ENCODE assay signal across 13 cellular contexts in genomic region chr17:62188713-62189112, GRCh38.
DNase-seq lines count a peak whose midpoint lies in the region; ATAC-seq and TF ChIP-seq lines count a peak whose summit lies in the region.
"Had no signal": no experiment of that assay in that cellular context is flagged by ENCODE, and none has a peak within 500 bp of the region (broad histone marks: within the 10 kb centered on the region; RNA-seq: fewer than 3 reads in every experiment).

No MANE protein-coding gene starts in this region.

- no peak overlapping the region for H2AK5ac ChIP-seq in mesendoderm (ENCODE audit: low read length)

- H3K4ac ChIP-seq in mesendoderm (ENCODE audit: low read depth, low read length), result no peak overlapping the region

- no peaks in the 10 kb centered on the region for H3K27me3 ChIP-seq in mammary epithelial cell (ENCODE audit: insufficient read depth, low read length)
- H3K27me3 ChIP-seq in mucosa of rectum (ENCODE audit: control insufficient read depth in 2 of 2, insufficient read depth in 2 of 2, low read length in 2 of 2), result no peaks in the 10 kb centered on the region
- H3K27me3 ChIP-seq in mesendoderm (ENCODE audit: insufficient read depth, low read length, poor library complexity), result no peaks in the 10 kb centered on the region
- no peaks in the 10 kb centered on the region for H3K27me3 ChIP-seq in Karpas-422 (ENCODE audit: low read length)
- H3K27me3 ChIP-seq: adrenal gland, testis had no signal

- no peak overlapping the region for H3K18ac ChIP-seq in mesendoderm (ENCODE audit: low read length)

- H2AFZ ChIP-seq in mammary epithelial cell (ENCODE audit: low read depth, low read length) (no peak overlapping the region), Karpas-422 (ENCODE audit: low read length) (no peak overlapping the region)

- H2BK15ac ChIP-seq in mesendoderm (replicated peaks; ENCODE audit: low read depth), result no peak overlapping the region

- H3K79me1 ChIP-seq in mesendoderm (ENCODE audit: low read length), result no peaks in the 10 kb centered on the region

- no peak for ATAC-seq in HG03469 (IDR thresholded peaks at IDR 0.05; ENCODE audit: unreplicated experiment)
- ATAC-seq: activated CD8-positive, alpha-beta T cell treated with anti-CD3 and anti-CD28 coated beads for 36 hours; psoas muscle had no signal

- dilution Hi-C loops in mammary epithelial cell (cut with HindIII; ENCODE audit: low sequenced_read_pairs), result no loop called here

- H3K27ac ChIP-seq in mammary epithelial cell (ENCODE audit: insufficient read depth, low read depth, low read length) (no peak overlapping the region), mucosa of rectum (ENCODE audit: low read depth in 2 of 2, low read length in 2 of 2) (peak overlapping the region; percentile 62 to 75), mesendoderm (ENCODE audit: low read depth, low read length) (no peak overlapping the region), Karpas-422 (ENCODE audit: low read length) (no peak overlapping the region)
- H3K27ac ChIP-seq: adrenal gland, psoas muscle, testis had no signal

- intact Hi-C loops in mammary epithelial cell (cut with micrococcal nuclease), result no loop called here

- DNase-seq in DMS53 (lab: John Stamatoyannopoulos, UW) (peak; percentile 85), NCI-H226 (peak; percentile 33), mammary epithelial cell (peak; percentile 52), amniotic stem cell (lab: John Stamatoyannopoulos, UW) (no peak), mesendoderm (no peak), Karpas-422 (no peak)
- DNase-seq: activated CD8-positive, alpha-beta T cell treated with anti-CD3 and anti-CD28 coated beads for 36 hours; adrenal gland; cerebellar nuclear complex; psoas muscle; testis had no signal

- CTCF ChIA-PET in mammary epithelial cell (lab: Charles Lee; ENCODE audit: low non-redundant PET), result no interaction called here

- H3K4me3 ChIP-seq in mammary epithelial cell (replicated peaks in 1 of 3; ENCODE audit: insufficient read depth in 1 of 3, low read depth in 2 of 3, low read length in 3 of 3), result no peak overlapping the region
- H3K4me3 ChIP-seq in mucosa of rectum (ENCODE audit: low read length in 2 of 2), result peak overlapping the region; percentile 22 to 41
- H3K4me3 ChIP-seq in mesendoderm (ENCODE audit: low read length), result no peak overlapping the region
- H3K4me3 ChIP-seq in Karpas-422 (ENCODE audit: low read length), result no peak overlapping the region
- H3K4me3 ChIP-seq: adrenal gland, psoas muscle, testis had no signal

- H3K9me2 ChIP-seq in Karpas-422 (replicated peaks; ENCODE audit: insufficient read depth, low read length), result no peaks in the 10 kb centered on the region

- no peaks in the 10 kb centered on the region for H3K36me3 ChIP-seq in mammary epithelial cell (ENCODE audit: insufficient read depth, low read length)
- no peaks in the 10 kb centered on the region for H3K36me3 ChIP-seq in mucosa of rectum (ENCODE audit: control insufficient read depth in 2 of 2, insufficient read depth in 2 of 2, low read length in 2 of 2)
- no peaks in the 10 kb centered on the region for H3K36me3 ChIP-seq in mesendoderm (ENCODE audit: control insufficient read depth, insufficient read depth, low read length)
- H3K36me3 ChIP-seq in Karpas-422 (ENCODE audit: insufficient read depth, low read length), result no peaks in the 10 kb centered on the region
- H3K36me3 ChIP-seq: adrenal gland had no signal

- H2BK120ac ChIP-seq in mesendoderm (ENCODE audit: low read depth, low read length), result no peak overlapping the region

- no peak for TF ChIP-seq CTCF in mammary epithelial cell (conservative IDR thresholded peaks at IDR 0.05 in 1 of 2, IDR thresholded peaks at IDR 0.05 in 1 of 2; ENCODE audit: extremely low read depth in 1 of 2, insufficient read depth in 1 of 2, low read depth in 1 of 2, low read length in 2 of 2)

- in situ Hi-C loops in mammary epithelial cell (cut with MboI; ENCODE audit: low sequenced_read_pairs in 2 of 2), result no loop called here

- H3K23ac ChIP-seq in mesendoderm (ENCODE audit: low read length), result no peak overlapping the region

- H3K79me2 ChIP-seq in mammary epithelial cell (ENCODE audit: insufficient read depth, low read length) (no peaks in the 10 kb centered on the region), mesendoderm (ENCODE audit: control insufficient read depth, insufficient read depth, low read length) (no peaks in the 10 kb centered on the region), Karpas-422 (ENCODE audit: low read length) (no peaks in the 10 kb centered on the region)

- H2BK5ac ChIP-seq in mesendoderm (ENCODE audit: low read length), result no peak overlapping the region

- H3K56ac ChIP-seq in mesendoderm (ENCODE audit: low read length), result no peak overlapping the region

- H4K8ac ChIP-seq in mesendoderm (ENCODE audit: low read depth, low read length), result no peak overlapping the region

- H3K4me1 ChIP-seq in mammary epithelial cell (ENCODE audit: insufficient read depth, low read length) (no peaks in the 10 kb centered on the region), mucosa of rectum (ENCODE audit: control insufficient read depth in 2 of 2, insufficient read depth in 2 of 2, low read length in 2 of 2) (peaks cover 6 to 14% of the 10 kb centered on the region in 2 donors), mesendoderm (ENCODE audit: control insufficient read depth, low read depth, low read length) (peaks cover 5% of the 10 kb centered on the region), Karpas-422 (ENCODE audit: low read length) (no peaks in the 10 kb centered on the region)
- H3K4me1 ChIP-seq: adrenal gland, psoas muscle, testis had no signal

- H3K4me2 ChIP-seq in mammary epithelial cell (ENCODE audit: insufficient read depth, low read depth, low read length), result no peak overlapping the region
- H3K4me2 ChIP-seq in mesendoderm (ENCODE audit: low read length), result no peak overlapping the region
- H3K4me2 ChIP-seq in Karpas-422 (ENCODE audit: low read depth, low read length, poor library complexity, severe bottlenecking), result no peak overlapping the region

- H3K9ac ChIP-seq in mammary epithelial cell (ENCODE audit: insufficient read depth, low read length) (no peak overlapping the region), mucosa of rectum (ENCODE audit: low read depth in 1 of 2, low read length in 2 of 2) (no peak overlapping the region), mesendoderm (ENCODE audit: low read length) (no peak overlapping the region), Karpas-422 (ENCODE audit: low read length) (no peak overlapping the region)

- H4K5ac ChIP-seq in mesendoderm (ENCODE audit: low read length), result no peak overlapping the region

- no peaks in the 10 kb centered on the region for H3K9me3 ChIP-seq in mammary epithelial cell (replicated peaks; ENCODE audit: insufficient read depth, low read length)
- H3K9me3 ChIP-seq in mucosa of rectum (ENCODE audit: control insufficient read depth in 2 of 2, low read length in 2 of 2), result no peaks in the 10 kb centered on the region
- H3K9me3 ChIP-seq in Karpas-422 (ENCODE audit: low read length), result no peaks in the 10 kb centered on the region
- H3K9me3 ChIP-seq: adrenal gland, psoas muscle, testis had no signal

- BruUV-seq in mammary epithelial cell (replicated peaks; lab: Mats Ljungman, UMichigan), result no TSS peak

- H4K20me1 ChIP-seq in mammary epithelial cell (ENCODE audit: insufficient read depth, low read length), result no peaks in the 10 kb centered on the region
- no peaks in the 10 kb centered on the region for H4K20me1 ChIP-seq in Karpas-422 (ENCODE audit: insufficient read depth, low read depth, low read length)

- WGBS in mammary epithelial cell (ENCODE audit: low coverage, missing lambda C conversion rate), result 42% methylated on average over 5 of the region's 5 CpGs
- no CpG with 5 or more reads among the region's 5 CpGs for WGBS in mesendoderm (ENCODE audit: extremely low coverage, insufficient coverage, low lambda C conversion rate)

Comparison
In these comparisons a context has a peak if more than half of its experiments do, and no peak if none do; other contexts are left out.
1. DNase-seq: peak in DMS53 (single experiment), NCI-H226 (single experiment) and mammary epithelial cell (single experiment); none in amniotic stem cell (single experiment), mesendoderm (single experiment) and Karpas-422 (single experiment).
2. H3K27ac ChIP-seq: peak in mucosa of rectum (2 of 2); none in mammary epithelial cell (single experiment), mesendoderm (single experiment) and Karpas-422 (single experiment).
3. H3K4me3 ChIP-seq: peak in mucosa of rectum (2 of 2); none in mammary epithelial cell (0 of 3), mesendoderm (single experiment) and Karpas-422 (single experiment).